Comparison of ENCODE assay signal across 8 cellular contexts in the genomic region with DNA sequence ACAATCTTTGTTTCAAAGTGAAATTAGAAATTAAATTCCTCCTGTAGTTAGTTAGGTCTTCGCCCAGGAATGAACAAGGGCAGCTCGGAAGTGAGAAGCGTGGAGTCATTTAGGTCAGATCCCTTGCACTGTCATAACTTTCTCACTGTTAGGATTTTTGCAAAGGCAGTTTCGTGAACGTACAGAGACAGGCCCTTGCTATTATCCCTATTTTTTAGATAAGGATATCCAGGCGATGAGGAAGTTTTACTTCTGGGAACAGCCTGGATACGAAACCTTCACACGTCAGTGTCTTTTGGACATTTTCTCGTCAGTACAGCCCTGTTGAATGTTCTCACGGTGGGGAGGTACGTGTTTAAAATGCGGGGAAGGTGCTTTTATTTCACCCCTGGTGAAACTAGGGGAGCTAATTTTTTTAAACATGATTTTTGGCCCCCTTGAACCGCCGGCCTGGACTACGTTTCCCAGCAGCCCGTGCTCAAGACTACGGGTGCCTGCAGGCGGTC. TPM values are rescaled to one million over a fixed set of nuclear protein-coding genes. Genes with fewer than 3 reads are reported as not detected.
DNase-seq lines count a peak whose midpoint lies in the region; ATAC-seq, FAIRE-seq and TF ChIP-seq lines count a peak whose summit lies in the region.

No MANE protein-coding gene starts in this region.

- peaks cover 29% of the 10 kb centered on the region for H3K4me1 Mint-ChIP-seq in T-helper 2 cell treated with Interferon-gamma antibody and Interleukin-4, amounts not matched to agents 5 μg/mL and 100 μg/mL, for 36 hours (ENCODE audit: low read depth)

- peak overlapping the region; percentile 86 for H3K4me3 Mint-ChIP-seq in T-helper 2 cell treated with Interferon-gamma antibody and Interleukin-4, amounts not matched to agents 5 μg/mL and 100 μg/mL, for 36 hours

- H3K27me3 ChIP-seq in NT2/D1 (ENCODE audit: insufficient read depth, insufficient read length) (no peaks in the 10 kb centered on the region), mesenchymal stem cell (ENCODE audit: control insufficient read depth in 1 of 2, insufficient read depth in 1 of 2, low read length in 2 of 2) (no peaks in the 10 kb centered on the region), thyroid gland (no peaks in the 10 kb centered on the region)

- H2BK120ac ChIP-seq in mesenchymal stem cell (ENCODE audit: low read depth, low read length): peak overlapping the region; percentile 42

- H3K18ac ChIP-seq in mesenchymal stem cell (ENCODE audit: low read depth in 1 of 2, low read length in 2 of 2): peak overlapping the region in 1 of 2 experiments; percentile 37

- no peak overlapping the region for H2BK5ac ChIP-seq in mesenchymal stem cell (ENCODE audit: low read depth, low read length, poor library complexity, severe bottlenecking)

- H3K27ac Mint-ChIP-seq in T-helper 2 cell treated with Interferon-gamma antibody and Interleukin-4, amounts not matched to agents 5 μg/mL and 100 μg/mL, for 36 hours: peak overlapping the region; percentile 86

- H3K27me3 Mint-ChIP-seq in T-helper 2 cell treated with Interferon-gamma antibody and Interleukin-4, amounts not matched to agents 5 μg/mL and 100 μg/mL, for 36 hours (ENCODE audit: low read depth): no peaks in the 10 kb centered on the region

- FAIRE-seq in GM12891 (lab: Jason Lieb, UNC): no peak

- intact Hi-C loops in thyroid gland (cut with DNase I): loop anchor here (10.0 kb wide), 1 partner anchor 71 kb away; a partner anchor contains a TSS

- peak overlapping the region; percentile 27 for H4K91ac ChIP-seq in mesenchymal stem cell (ENCODE audit: low read length)

- ATAC-seq in GM19328 (IDR thresholded peaks at IDR 0.05; ENCODE audit: unreplicated experiment): no peak

- TF ChIP-seq POLR2A in thyroid gland (IDR thresholded peaks at IDR 0.05): no peak
- TF ChIP-seq POLR2A in GM12891 (IDR thresholded peaks at IDR 0.05; ENCODE audit: low read depth, low read length): no peak

- H2AK5ac ChIP-seq in mesenchymal stem cell (ENCODE audit: low read length, severe bottlenecking): no peak overlapping the region

- H3K4me3 ChIP-seq in NT2/D1 (ENCODE audit: insufficient read length, low read depth) (peak overlapping the region; percentile 98), choroid plexus epithelial cell (ENCODE audit: low read depth, low read length) (peak overlapping the region; percentile 95), mesenchymal stem cell (ENCODE audit: insufficient read depth in 1 of 2, low read depth in 1 of 2, low read length in 2 of 2) (peak overlapping the region; percentile 86 to 99), thyroid gland (replicated peaks in 1 of 3) (peak overlapping the region; percentile 15 to 98 (median 71))

- H2BK15ac ChIP-seq in mesenchymal stem cell (ENCODE audit: low read depth, poor library complexity, severe bottlenecking): no peak overlapping the region

- peak overlapping the region; percentile 94 for H3K9ac ChIP-seq in NT2/D1 (ENCODE audit: insufficient read length, low read depth)
- H3K9ac ChIP-seq in mesenchymal stem cell (ENCODE audit: low read length): peak overlapping the region; percentile 96

- no peak for DNase-seq in T-helper 2 cell treated with Interferon-gamma antibody and Interleukin-4, amounts not matched to agents 5 μg/mL and 100 μg/mL, for 36 hours (ENCODE audit: low spot score)
- DNase-seq in T-helper 2 cell: no peak
- no peak for DNase-seq in NT2/D1 (ENCODE audit: low read depth, low spot score)
- DNase-seq in choroid plexus epithelial cell (ENCODE audit: low read depth): peak; percentile 85
- DNase-seq in mesenchymal stem cell: peak; percentile 80
- DNase-seq in thyroid gland: peak in 1 of 2 donors; percentile 87
- DNase-seq in GM12891 (ENCODE audit: insufficient read length, low spot score): no peak

- H3K4me2 ChIP-seq in mesenchymal stem cell (ENCODE audit: low read length, poor library complexity, severe bottlenecking): peak overlapping the region; percentile 79

- peak overlapping the region; percentile 72 for H2AFZ ChIP-seq in mesenchymal stem cell (ENCODE audit: low read depth, low read length)

- no peak overlapping the region for H3K23ac ChIP-seq in mesenchymal stem cell (ENCODE audit: low read length in 2 of 2)

- no peaks in the 10 kb centered on the region for H3K36me3 ChIP-seq in NT2/D1 (ENCODE audit: insufficient read depth, insufficient read length, low read length)
- no peaks in the 10 kb centered on the region for H3K36me3 ChIP-seq in mesenchymal stem cell (ENCODE audit: control insufficient read depth in 1 of 2, insufficient read depth in 2 of 2, low read depth in 1 of 2, low read length in 2 of 2)
- H3K36me3 ChIP-seq in thyroid gland: no peaks in the 10 kb centered on the region

- peak overlapping the region; percentile 74 for H4K8ac ChIP-seq in mesenchymal stem cell (ENCODE audit: low read length)

- 25% methylated on average over 17 of the region's 18 CpGs for WGBS in mesenchymal stem cell
- WGBS in thyroid gland, 2 donors: 14% methylated on average over 17 to 18 of the region's 18 CpGs

- peaks cover 4% of the 10 kb centered on the region for H3K79me1 ChIP-seq in mesenchymal stem cell (replicated peaks; ENCODE audit: low read length, poor library complexity, severe bottlenecking)

- peak overlapping the region in 1 of 2 experiments; percentile 26 for H3K4ac ChIP-seq in mesenchymal stem cell (ENCODE audit: low read depth in 1 of 2, low read length in 2 of 2)

- H3K27ac ChIP-seq in mesenchymal stem cell (ENCODE audit: low read length, poor library complexity, severe bottlenecking) (no peak overlapping the region), thyroid gland (peak overlapping the region; percentile 95 to 98 (median 98))

- H3K14ac ChIP-seq in mesenchymal stem cell (ENCODE audit: low read length in 2 of 2): no peak overlapping the region

- peaks cover 19% of the 10 kb centered on the region for H3K36me3 Mint-ChIP-seq in T-helper 2 cell treated with Interferon-gamma antibody and Interleukin-4, amounts not matched to agents 5 μg/mL and 100 μg/mL, for 36 hours (ENCODE audit: low read depth)

- no peaks in the 10 kb centered on the region for H3K4me1 ChIP-seq in NT2/D1 (ENCODE audit: insufficient read depth, insufficient read length)
- H3K4me1 ChIP-seq in mesenchymal stem cell (ENCODE audit: control insufficient read depth, insufficient read depth, low read depth, low read length): no peaks in the 10 kb centered on the region
- H3K4me1 ChIP-seq in thyroid gland: peaks cover 13 to 17% of the 10 kb centered on the region in 2 donors

- H3K9me3 ChIP-seq in NT2/D1 (ENCODE audit: insufficient read depth, low read length) (peaks cover 10% of the 10 kb centered on the region; the same call in 1 of the 2 replicates), mesenchymal stem cell (ENCODE audit: control insufficient read depth, low read length) (no peaks in the 10 kb centered on the region), thyroid gland (no peaks in the 10 kb centered on the region)

- H2BK12ac ChIP-seq in mesenchymal stem cell (ENCODE audit: low read length in 2 of 2): no peak overlapping the region

- no peaks in the 10 kb centered on the region for H3K9me3 Mint-ChIP-seq in T-helper 2 cell treated with Interferon-gamma antibody and Interleukin-4, amounts not matched to agents 5 μg/mL and 100 μg/mL, for 36 hours

- no peak for TF ChIP-seq CTCF in choroid plexus epithelial cell (conservative IDR thresholded peaks at IDR 0.05; ENCODE audit: low read depth, low read length)
- TF ChIP-seq CTCF in thyroid gland (IDR thresholded peaks at IDR 0.05): no peak

TF ChIP-seq in GM12891, 5 proteins besides CTCF, POLR2A, EP300 and RAD21:
- TF ChIP-seq TAF1 (IDR thresholded peaks at IDR 0.05; ENCODE audit: low read depth, low read length): no peak
- no peak for TF ChIP-seq POLR2AphosphoS5 (IDR thresholded peaks at IDR 0.05; ENCODE audit: low read depth, low read length)
- no peak for TF ChIP-seq POU2F2 (IDR thresholded peaks at IDR 0.05; ENCODE audit: low read depth, low read length)
- no peak for TF ChIP-seq PAX5 (IDR thresholded peaks at IDR 0.05; ENCODE audit: insufficient read depth, low read length, severe bottlenecking)
- no peak for TF ChIP-seq SPI1 (IDR thresholded peaks at IDR 0.05; ENCODE audit: low read depth, low read length)

RNA-seq across cellular contexts. Expression of a gene that starts 0.3 kb away (rescaled TPM):
- 18.1 TPM for polyA plus RNA-seq in mesenchymal stem cell (2013, experiment 1 of 2)
- polyA plus RNA-seq in mesenchymal stem cell (2013, experiment 2 of 2): 18.5 TPM
- 100 to 1,000 TPM; 110 to 166 (median 145) TPM for total RNA-seq in thyroid gland
- polyA plus RNA-seq in GM12891 (2012; ENCODE audit: low read depth, missing spikeins): 22.9 TPM

Comparison
In these comparisons a context has a peak if more than half of its experiments do, and no peak if none do; other contexts are left out.
1. DNase-seq: peak in choroid plexus epithelial cell (single experiment) and mesenchymal stem cell (single experiment); none in T-helper 2 cell treated with Interferon-gamma antibody and Interleukin-4, amounts not matched to agents 5 μg/mL and 100 μg/mL, for 36 hours (single experiment), T-helper 2 cell (0 of 5), NT2/D1 (single experiment) and GM12891 (single experiment).
2. Peak in every context shown above with its lines, with median percentiles within 50 percentile points of each other: H3K4me3 ChIP-seq.